Comparison of ENCODE assay signal across 10 cellular contexts in the genomic region with DNA sequence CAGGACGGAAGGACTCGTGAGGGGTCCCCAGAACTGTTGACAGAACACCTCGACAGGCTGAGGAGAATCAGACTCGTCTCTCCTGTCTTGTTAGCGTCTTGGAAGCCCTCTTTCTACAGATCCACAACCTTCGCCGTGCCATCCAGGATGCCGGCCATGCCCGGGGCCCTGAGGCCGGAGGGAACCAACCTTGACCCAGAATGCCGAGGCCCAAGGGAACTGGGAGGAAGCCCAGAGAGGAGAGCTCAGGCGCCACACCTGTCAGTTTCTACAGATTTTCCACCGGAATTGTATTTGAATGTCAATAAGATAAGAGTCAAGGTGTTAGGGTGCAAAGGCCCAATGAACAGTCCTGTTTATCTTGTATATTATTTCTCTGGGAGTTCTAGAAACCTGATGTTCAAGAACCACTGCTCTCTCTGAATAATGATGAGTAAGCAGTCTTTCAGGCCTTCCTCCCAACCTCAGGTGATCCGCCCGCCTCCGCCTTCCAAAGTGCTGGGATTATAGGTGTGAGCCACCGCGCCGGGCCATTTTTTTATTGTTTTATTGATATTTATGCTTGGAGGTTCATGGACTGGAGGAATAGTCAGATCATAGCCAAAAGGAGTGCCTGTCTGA. TPM values are rescaled to one million over a fixed set of nuclear protein-coding genes. Genes with fewer than 3 reads are reported as not detected.
DNase-seq lines count a peak whose midpoint lies in the region; ATAC-seq, FAIRE-seq and TF ChIP-seq lines count a peak whose summit lies in the region.
"Had no signal": no experiment of that assay in that cellular context is flagged by ENCODE, and none has a peak within 500 bp of the region (broad histone marks: within the 10 kb centered on the region; RNA-seq: fewer than 3 reads in every experiment).

No MANE protein-coding gene starts in this region.

- H3K27ac ChIP-seq in PC-3 (ENCODE audit: low read length): peak overlapping the region; percentile 89

- peaks cover 55% of the 10 kb centered on the region for H3K4me1 ChIP-seq in PC-3 (ENCODE audit: insufficient read depth, low read length)

- no peaks in the 10 kb centered on the region for H3K9me2 ChIP-seq in PC-3 (replicated peaks; ENCODE audit: low read length)

- H3K36me3 ChIP-seq in PC-3 (ENCODE audit: low read depth, low read length): peaks cover 1% of the 10 kb centered on the region; the same call in 1 of the 2 replicates

- FAIRE-seq in D721Med (lab: Jason Lieb, UNC): no peak

- H4K20me1 ChIP-seq in PC-3 (ENCODE audit: low read length): peaks cover 11% of the 10 kb centered on the region

- H3K79me2 ChIP-seq in PC-3 (ENCODE audit: low read length): peaks cover 42% of the 10 kb centered on the region

- peaks cover 28% of the 10 kb centered on the region for H3K4me1 Mint-ChIP-seq in nephron progenitor cell

- DNase-seq in AG09309 (ENCODE audit: low read depth) (no peak), PC-3 (peak; percentile 79), nephron progenitor cell (no peak), OCI-M1 (lab: John Stamatoyannopoulos, UW) (no peak), NK-92 (lab: John Stamatoyannopoulos, UW; ENCODE audit: unreplicated experiment) (no peak), D721Med (ENCODE audit: insufficient read length, low spot score) (no peak)

- H3K27me3 Mint-ChIP-seq in nephron progenitor cell (ENCODE audit: low read depth, poor library complexity): peaks cover 10% of the 10 kb centered on the region

- H3K27ac Mint-ChIP-seq in nephron progenitor cell: no peak overlapping the region
- H3K27ac Mint-ChIP-seq: activated CD8-positive, alpha-beta T cell treated with anti-CD3 and anti-CD28 coated beads for 36 hours; CD4-positive, alpha-beta T cell had no signal

- CTCF ChIA-PET in PC-3 (lab: Charles Lee): no interaction called here

- peak overlapping the region; percentile 85 for H3K4me2 ChIP-seq in PC-3 (ENCODE audit: low read length)

- peak overlapping the region; percentile 85 for H3K4me3 Mint-ChIP-seq in nephron progenitor cell
- H3K4me3 Mint-ChIP-seq: CD4-positive, alpha-beta T cell had no signal

- no peaks in the 10 kb centered on the region for H3K9me3 Mint-ChIP-seq in nephron progenitor cell
- H3K9me3 Mint-ChIP-seq: activated CD8-positive, alpha-beta T cell treated with anti-CD3 and anti-CD28 coated beads for 36 hours; CD4-positive, alpha-beta T cell had no signal

- H3K9me3 ChIP-seq in PC-3 (ENCODE audit: low read length): no peaks in the 10 kb centered on the region

- peak overlapping the region; percentile 78 for H3K9ac ChIP-seq in PC-3 (ENCODE audit: low read length)

- no peaks in the 10 kb centered on the region for H3F3A ChIP-seq in PC-3 (ENCODE audit: low read length, unreplicated experiment)

- H3K27me3 ChIP-seq in PC-3 (ENCODE audit: low read length): no peaks in the 10 kb centered on the region

- TSS peak; percentile 66 for BruUV-seq in PC-3 (replicated peaks; lab: Mats Ljungman, UMichigan)

- no peak for TF ChIP-seq CTCF in AG09309 (IDR thresholded peaks at IDR 0.05; ENCODE audit: control insufficient read depth, insufficient read depth, low read depth, low read length, missing control alignments)
- no peak for TF ChIP-seq CTCF in PC-3 (conservative IDR thresholded peaks at IDR 0.05; ENCODE audit: low read depth, low read length)
- TF ChIP-seq CTCF in nephron progenitor cell (IDR thresholded peaks at IDR 0.05): no peak
- no peak for TF ChIP-seq CTCF in D721Med (IDR thresholded peaks at IDR 0.05; ENCODE audit: insufficient read depth, missing control alignments)

- peak overlapping the region; percentile 56 for H2AFZ ChIP-seq in PC-3 (ENCODE audit: low read length)

- H3K36me3 Mint-ChIP-seq in nephron progenitor cell (ENCODE audit: low read depth): no peaks in the 10 kb centered on the region

- ATAC-seq in PC-3: peak; percentile 16
- ATAC-seq in esophagus mucosa: peak; percentile 92
- ATAC-seq in GM19395 (IDR thresholded peaks at IDR 0.05; ENCODE audit: unreplicated experiment): no peak

- H3K4me3 ChIP-seq in AG09309 (ENCODE audit: control insufficient read depth, low read depth, low read length) (peak overlapping the region; percentile 79), PC-3 (ENCODE audit: low read length) (peak overlapping the region; percentile 92)

- intact Hi-C loops in PC-3 (cut with micrococcal nuclease): loop anchor here (5.0 kb wide), 1 partner anchor 81 kb away; a partner anchor contains a TSS

- POLR2A ChIA-PET in PC-3 (lab: Charles Lee; ENCODE audit: unreplicated experiment): no interaction called here

RNA-seq across cellular contexts. Expression of a gene that starts 0.8 kb away (rescaled TPM):
- total RNA-seq in PC-3 (2014; rRNA removed): 22.3 and 28.0 TPM in 2 replicates
- total RNA-seq in esophagus mucosa: 32.4 TPM
- total RNA-seq: CD4-positive, alpha-beta T cell had no signal
